In the genomic region with DNA sequence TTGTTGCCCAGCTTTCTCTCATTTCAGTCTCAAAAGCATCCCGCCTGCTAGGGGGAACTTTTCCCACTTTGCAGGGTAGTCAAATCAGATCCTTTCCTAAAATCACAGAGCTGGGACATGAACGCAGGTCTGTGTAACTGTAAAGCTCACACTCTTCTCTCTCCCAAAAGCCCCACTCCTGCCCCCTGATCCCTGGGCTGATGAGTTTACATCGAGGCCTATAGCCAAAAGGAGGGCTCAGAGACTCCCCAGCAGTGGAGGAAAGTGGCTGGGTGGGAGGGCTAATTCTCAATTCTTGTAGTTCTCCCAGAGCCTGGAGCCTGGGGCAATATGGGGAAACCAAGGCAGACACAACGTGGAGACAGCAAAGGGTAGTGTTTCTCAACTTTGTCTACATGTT, we compare ENCODE assay signal across 27 cellular contexts. TPM values are rescaled to one million over a fixed set of nuclear protein-coding genes. Genes with fewer than 3 reads are reported as not detected.
A peak's percentile ranks its signal among the peaks of the same experiment; 100 is the strongest.
DNase-seq lines count a peak whose midpoint lies in the region; ATAC-seq, FAIRE-seq and TF ChIP-seq lines count a peak whose summit lies in the region.
"Had no signal": no experiment of that assay in that cellular context is flagged by ENCODE, and none has a peak within 500 bp of the region (broad histone marks: within the 10 kb centered on the region; RNA-seq: fewer than 3 reads in every experiment).

No MANE protein-coding gene starts in this region.

- H3K9ac ChIP-seq in GM23248 = no peak overlapping the region
- H3K9ac ChIP-seq: BLaER1 treated with 17β-estradiol and CSF1 and Interleukin-3, amounts not matched to agents 10 nM and 100 nM had no signal

- no peaks in the 10 kb centered on the region for H3K79me2 ChIP-seq in GM23248 (ENCODE audit: insufficient read depth)
- no peaks in the 10 kb centered on the region for H3K79me2 ChIP-seq in osteoblast (ENCODE audit: insufficient read depth, low read length)

- H3K27ac ChIP-seq in GM23248 (no peak overlapping the region), osteoblast (ENCODE audit: low read depth, low read length) (no peak overlapping the region), transverse colon (no peak overlapping the region)
- H3K27ac ChIP-seq: 22Rv1; A549; BLaER1 treated with 17β-estradiol and CSF1 and Interleukin-3, amounts not matched to agents 10 nM and 100 nM; C4-2B had no signal

- peaks cover 16% of the 10 kb centered on the region; the same call in 1 of the 2 replicates for H3F3A ChIP-seq in GM23248 (ENCODE audit: insufficient read depth)

- peaks cover 20% of the 10 kb centered on the region for H3K4me1 ChIP-seq in GM23248 (ENCODE audit: insufficient read depth)
- H3K4me1 ChIP-seq in osteoblast (ENCODE audit: insufficient read depth, low read length) = peaks cover 16% of the 10 kb centered on the region
- peaks cover 0 to 11% (median 0%) of the 10 kb centered on the region in 4 donors for H3K4me1 ChIP-seq in transverse colon
- H3K4me1 ChIP-seq: BLaER1 treated with 17β-estradiol and CSF1 and Interleukin-3, amounts not matched to agents 10 nM and 100 nM; Caco-2 had no signal

- no peak overlapping the region for H3K27ac Mint-ChIP-seq in activated T-helper 2 cell treated with anti-CD3 and anti-CD28 coated beads, Interferon-gamma antibody, Interleukin-2, Interleukin-4, amounts not matched to agents 10 μg/mL and 5 μg/mL and 100 μg/mL, durations not matched to agents 14 hours and 24 hours and 36 hours
- H3K27ac Mint-ChIP-seq: B cell; CD4-positive, alpha-beta T cell; CD8-positive, alpha-beta T cell had no signal

- peaks cover 4% of the 10 kb centered on the region for H3K4me1 Mint-ChIP-seq in activated T-helper 2 cell treated with anti-CD3 and anti-CD28 coated beads, Interferon-gamma antibody, Interleukin-2, Interleukin-4, amounts not matched to agents 10 μg/mL and 5 μg/mL and 100 μg/mL, durations not matched to agents 14 hours and 24 hours and 36 hours (ENCODE audit: low read depth)

- 78 to 79% methylated on average over 4 of the region's 4 CpGs for WGBS in GM23248 (ENCODE audit: low coverage in 1 of 2, low lambda C conversion rate in 2 of 2, missing lambda C conversion rate in 2 of 2), 2 experiments
- 74 to 83% methylated on average over 3 to 4 of the region's 4 CpGs for WGBS in transverse colon (ENCODE audit: low coverage in 1 of 2), 2 donors

- no peaks in the 10 kb centered on the region for H3K27me3 ChIP-seq in GM23248 (replicated peaks; ENCODE audit: insufficient read depth)
- no peaks in the 10 kb centered on the region for H3K27me3 ChIP-seq in osteoblast (ENCODE audit: insufficient read depth, low read length)
- no peaks in the 10 kb centered on the region for H3K27me3 ChIP-seq in transverse colon
- H3K27me3 ChIP-seq: BLaER1 treated with 17β-estradiol and CSF1 and Interleukin-3, amounts not matched to agents 10 nM and 100 nM had no signal

- no peak overlapping the region for H3K4me3 ChIP-seq in GM23248
- H3K4me3 ChIP-seq in osteoblast (ENCODE audit: insufficient read depth, low read length) = no peak overlapping the region
- H3K4me3 ChIP-seq in transverse colon = no peak overlapping the region
- H3K4me3 ChIP-seq: A549; BLaER1 treated with 17β-estradiol and CSF1 and Interleukin-3, amounts not matched to agents 10 nM and 100 nM; GM12878 had no signal

- no peak for ATAC-seq in left lobe of liver
- ATAC-seq: A549; CD8-positive, alpha-beta T cell; GM12878 had no signal

- H2AFZ ChIP-seq in GM23248 = 0 out of 2 replicates have a peak overlapping the region, but pooled peaks have one; percentile 27
- H2AFZ ChIP-seq in osteoblast (ENCODE audit: low read length) = no peak overlapping the region

- DNase-seq in GM23248 (no peak), left lobe of liver (ENCODE audit: low spot score) (peak; percentile 18), osteoblast (ENCODE audit: insufficient read length, low spot score, missing footprints) (peak; percentile 37), transverse colon (no peak), midbrain (lab: John Stamatoyannopoulos, UW) (no peak), RCC 7860 (ENCODE audit: low spot score) (no peak)
- DNase-seq in activated T-helper 2 cell treated with anti-CD3 and anti-CD28 coated beads, Interferon-gamma antibody, Interleukin-2, Interleukin-4, amounts not matched to agents 10 μg/mL and 5 μg/mL and 100 μg/mL, durations not matched to agents 14 hours and 24 hours and 36 hours (ENCODE audit: low spot score) = peak; percentile 7
- DNase-seq: AML-193; Caco-2; Calu3; CD4-positive, alpha-beta T cell; DMS 273 treated with DMSO at 0.1 percent for 48 hours; DMS153; DMS53; DMS79; DND-41; EL; GDM1 had no signal

- H3K9me3 Mint-ChIP-seq in activated T-helper 2 cell treated with anti-CD3 and anti-CD28 coated beads, Interferon-gamma antibody, Interleukin-2, Interleukin-4, amounts not matched to agents 10 μg/mL and 5 μg/mL and 100 μg/mL, durations not matched to agents 14 hours and 24 hours and 36 hours = no peaks in the 10 kb centered on the region
- H3K9me3 Mint-ChIP-seq: CD4-positive, alpha-beta T cell; CD8-positive, alpha-beta T cell had no signal

- peaks cover 11% of the 10 kb centered on the region for H3K27me3 Mint-ChIP-seq in activated T-helper 2 cell treated with anti-CD3 and anti-CD28 coated beads, Interferon-gamma antibody, Interleukin-2, Interleukin-4, amounts not matched to agents 10 μg/mL and 5 μg/mL and 100 μg/mL, durations not matched to agents 14 hours and 24 hours and 36 hours (ENCODE audit: low read depth)

- H3K36me3 ChIP-seq in GM23248 (ENCODE audit: low read depth) = no peaks in the 10 kb centered on the region
- no peaks in the 10 kb centered on the region for H3K36me3 ChIP-seq in osteoblast (ENCODE audit: insufficient read depth, low read length)
- H3K36me3 ChIP-seq in transverse colon = no peaks in the 10 kb centered on the region
- H3K36me3 ChIP-seq: BLaER1 treated with 17β-estradiol and CSF1 and Interleukin-3, amounts not matched to agents 10 nM and 100 nM had no signal

- H4K20me1 ChIP-seq in GM23248 (ENCODE audit: insufficient read depth) (no peaks in the 10 kb centered on the region), osteoblast (ENCODE audit: insufficient read depth, low read length) (no peaks in the 10 kb centered on the region)
- H4K20me1 ChIP-seq: BLaER1 treated with 17β-estradiol and CSF1 and Interleukin-3, amounts not matched to agents 10 nM and 100 nM had no signal

- TF ChIP-seq CTCF in osteoblast (IDR thresholded peaks at IDR 0.05; ENCODE audit: extremely low read depth, low read depth, low read length) (no peak), transverse colon (IDR thresholded peaks at IDR 0.05) (no peak)

- TF ChIP-seq POLR2A in transverse colon (IDR thresholded peaks at IDR 0.05) = no peak

- H3K36me3 Mint-ChIP-seq in activated T-helper 2 cell treated with anti-CD3 and anti-CD28 coated beads, Interferon-gamma antibody, Interleukin-2, Interleukin-4, amounts not matched to agents 10 μg/mL and 5 μg/mL and 100 μg/mL, durations not matched to agents 14 hours and 24 hours and 36 hours (ENCODE audit: low read depth) = no peaks in the 10 kb centered on the region
- H3K36me3 Mint-ChIP-seq: CD8-positive, alpha-beta T cell had no signal

- FAIRE-seq in RCC 7860 (lab: Jason Lieb, UNC) = no peak
- FAIRE-seq: A549, GM12878, GM12892, GM18507 had no signal

- in situ Hi-C loops in GM23248 (cut with MboI) = no loop called here
- in situ Hi-C loops in transverse colon (cut with MboI; ENCODE audit: low pct_ligation_motif_present in 1 of 4, low pct_unique_long_range_greater_than_20kb in 1 of 4, low sequenced_read_pairs in 3 of 4) = no loop called here

- intact Hi-C loops in activated T-helper 2 cell treated with anti-CD3 and anti-CD28 coated beads, Interferon-gamma antibody, Interleukin-2, Interleukin-4, amounts not matched to agents 10 μg/mL and 5 μg/mL and 100 μg/mL, durations not matched to agents 14 hours and 24 hours and 36 hours (cut with micrococcal nuclease) = no loop called here
- intact Hi-C loops in transverse colon (cut with DNase I; ENCODE audit: low total_unique reads) = no loop called here

- no peak overlapping the region for H3K4me3 Mint-ChIP-seq in activated T-helper 2 cell treated with anti-CD3 and anti-CD28 coated beads, Interferon-gamma antibody, Interleukin-2, Interleukin-4, amounts not matched to agents 10 μg/mL and 5 μg/mL and 100 μg/mL, durations not matched to agents 14 hours and 24 hours and 36 hours (ENCODE audit: low read depth)
- H3K4me3 Mint-ChIP-seq: B cell; CD4-positive, alpha-beta T cell; CD8-positive, alpha-beta T cell had no signal

- no peak overlapping the region for H3K4me2 ChIP-seq in GM23248 (ENCODE audit: unreplicated experiment)
- no peak overlapping the region for H3K4me2 ChIP-seq in osteoblast (ENCODE audit: insufficient read depth, low read length)
- H3K4me2 ChIP-seq: A549; BLaER1 treated with 17β-estradiol and CSF1 and Interleukin-3, amounts not matched to agents 10 nM and 100 nM had no signal

- no peaks in the 10 kb centered on the region for H3K9me2 ChIP-seq in GM23248 (ENCODE audit: insufficient read depth)

- no peak for TF ChIP-seq EP300 in transverse colon (IDR thresholded peaks at IDR 0.05; ENCODE audit: low read depth)

- H3K9me3 ChIP-seq in GM23248 (ENCODE audit: low read depth) (no peaks in the 10 kb centered on the region), osteoblast (ENCODE audit: low read depth, low read length) (no peaks in the 10 kb centered on the region), transverse colon (no peaks in the 10 kb centered on the region)
- H3K9me3 ChIP-seq: A549; BLaER1 treated with 17β-estradiol and CSF1 and Interleukin-3, amounts not matched to agents 10 nM and 100 nM; Caco-2 had no signal

RNA-seq across cellular contexts. Expression of gene MTPAP, which starts 6.5 kb away (rescaled TPM):
- total RNA-seq in GM23248 (2014; rRNA removed; shearing (Covaris generic)) = 8.9 and 15.6 TPM in 2 replicates
- polyA plus RNA-seq in GM23248 (2016; fragmentation: Nextera tagmentation; extraction: Ambion mirVana) = 25.1 and 28.9 TPM in 2 replicates
- total RNA-seq in activated T-helper 2 cell treated with anti-CD3 and anti-CD28 coated beads, Interferon-gamma antibody, Interleukin-2, Interleukin-4, amounts not matched to agents 10 μg/mL and 5 μg/mL and 100 μg/mL, durations not matched to agents 14 hours and 24 hours and 36 hours = 55.9 and 61.8 TPM in 2 replicates
- 9.7 TPM for total RNA-seq in left lobe of liver
- total RNA-seq in osteoblast = 14.8 and 16.5 TPM in 2 replicates
- total RNA-seq in transverse colon = 10 to 100 TPM in 2 of 4 donors, 1 to 10 TPM in 2; 5.6 to 16.0 (median 10.1) TPM

Comparison
In these comparisons a context has a peak if more than half of its experiments do, and no peak if none do; other contexts are left out.
1. DNase-seq: peak in activated T-helper 2 cell treated with anti-CD3 and anti-CD28 coated beads, Interferon-gamma antibody, Interleukin-2, Interleukin-4, amounts not matched to agents 10 μg/mL and 5 μg/mL and 100 μg/mL, durations not matched to agents 14 hours and 24 hours and 36 hours (single experiment), left lobe of liver (single experiment) and osteoblast (single experiment); none in GM23248 (single experiment), transverse colon (single experiment), midbrain (single experiment) and RCC 7860 (single experiment).